In the genomic region with DNA sequence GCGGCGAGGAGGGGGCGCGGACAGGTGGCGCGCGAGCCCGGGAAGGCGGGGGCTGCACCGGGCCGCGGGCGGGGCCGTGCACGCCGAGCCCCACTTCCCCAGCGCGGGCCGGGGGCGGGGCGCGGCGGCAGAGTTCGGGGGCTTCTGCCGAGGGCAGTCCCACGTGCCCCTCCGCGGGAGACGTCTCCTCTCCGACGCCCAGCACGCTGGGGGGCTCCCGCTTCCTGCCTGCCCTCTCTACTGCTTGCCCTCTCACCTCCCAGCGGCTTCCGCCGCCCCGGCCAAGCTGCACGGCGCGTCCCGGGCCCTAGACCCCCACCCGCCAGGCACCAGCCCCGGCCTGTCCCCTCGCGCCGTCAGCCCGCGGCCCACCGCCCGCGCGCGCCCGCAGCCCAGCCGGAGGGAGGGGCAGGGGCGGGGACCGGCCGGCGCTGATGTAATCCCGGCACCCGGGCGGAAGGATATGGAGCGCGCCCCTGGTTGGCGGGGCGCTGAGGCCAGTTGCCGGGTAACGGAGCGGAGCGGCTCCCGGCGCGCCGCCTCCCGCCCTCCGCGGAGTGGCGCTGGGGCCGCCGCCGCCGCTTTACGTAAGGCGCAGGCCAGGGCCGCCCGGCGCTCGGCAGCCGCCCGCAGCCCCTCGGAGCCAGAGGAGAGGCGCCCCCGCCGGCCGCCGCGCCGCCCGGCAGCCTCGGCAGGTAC, we compare ENCODE assay signal across 1 cellular context.
TF ChIP-seq lines count a peak whose summit lies in the region.

A gene with protein sequence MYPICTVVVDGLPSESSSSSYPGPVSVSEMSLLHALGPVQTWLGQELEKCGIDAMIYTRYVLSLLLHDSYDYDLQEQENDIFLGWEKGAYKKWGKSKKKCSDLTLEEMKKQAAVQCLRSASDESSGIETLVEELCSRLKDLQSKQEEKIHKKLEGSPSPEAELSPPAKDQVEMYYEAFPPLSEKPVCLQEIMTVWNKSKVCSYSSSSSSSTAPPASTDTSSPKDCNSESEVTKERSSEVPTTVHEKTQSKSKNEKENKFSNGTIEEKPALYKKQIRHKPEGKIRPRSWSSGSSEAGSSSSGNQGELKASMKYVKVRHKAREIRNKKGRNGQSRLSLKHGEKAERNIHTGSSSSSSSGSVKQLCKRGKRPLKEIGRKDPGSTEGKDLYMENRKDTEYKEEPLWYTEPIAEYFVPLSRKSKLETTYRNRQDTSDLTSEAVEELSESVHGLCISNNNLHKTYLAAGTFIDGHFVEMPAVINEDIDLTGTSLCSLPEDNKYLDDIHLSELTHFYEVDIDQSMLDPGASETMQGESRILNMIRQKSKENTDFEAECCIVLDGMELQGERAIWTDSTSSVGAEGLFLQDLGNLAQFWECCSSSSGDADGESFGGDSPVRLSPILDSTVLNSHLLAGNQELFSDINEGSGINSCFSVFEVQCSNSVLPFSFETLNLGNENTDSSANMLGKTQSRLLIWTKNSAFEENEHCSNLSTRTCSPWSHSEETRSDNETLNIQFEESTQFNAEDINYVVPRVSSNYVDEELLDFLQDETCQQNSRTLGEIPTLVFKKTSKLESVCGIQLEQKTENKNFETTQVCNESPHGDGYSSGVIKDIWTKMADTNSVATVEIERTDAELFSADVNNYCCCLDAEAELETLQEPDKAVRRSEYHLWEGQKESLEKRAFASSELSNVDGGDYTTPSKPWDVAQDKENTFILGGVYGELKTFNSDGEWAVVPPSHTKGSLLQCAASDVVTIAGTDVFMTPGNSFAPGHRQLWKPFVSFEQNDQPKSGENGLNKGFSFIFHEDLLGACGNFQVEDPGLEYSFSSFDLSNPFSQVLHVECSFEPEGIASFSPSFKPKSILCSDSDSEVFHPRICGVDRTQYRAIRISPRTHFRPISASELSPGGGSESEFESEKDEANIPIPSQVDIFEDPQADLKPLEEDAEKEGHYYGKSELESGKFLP (N-terminal part only) (plus strand): TSS at position 581 of the 699 bp plus-strand sequence. CDS start 41,727 bp downstream, outside the sequence.

TF ChIP-seq in HEK293, 187 proteins besides CTCF, POLR2A, EP300 and RAD21 (continued from another document and continues in another):
- TF ChIP-seq ZFP41 (tag by site-specific recombination; IDR thresholded peaks at IDR 0.05; ENCODE audit: borderline replicate concordance) (no peak), ZSCAN16 (tag by site-specific recombination; IDR thresholded peaks at IDR 0.05) (no peak), ZNF792 (tag by site-specific recombination; IDR thresholded peaks at IDR 0.05) (no peak), GLI2 (tag by site-specific recombination; IDR thresholded peaks at IDR 0.05; ENCODE audit: borderline replicate concordance, low read depth) (no peak), ZBTB7A (tag by site-specific recombination; IDR thresholded peaks at IDR 0.05; ENCODE audit: low read depth) (no peak), WT1 (tag by site-specific recombination; IDR thresholded peaks at IDR 0.05) (no peak), ZBTB20 (tag by site-specific recombination; IDR thresholded peaks at IDR 0.05) (peak; percentile 57; the same call in 1 of the 2 replicates), KLF9 (tag by site-specific recombination; IDR thresholded peaks at IDR 0.05; ENCODE audit: low read depth) (peak; percentile 48; the same call in 1 of the 2 replicates), ZNF514 (tag by site-specific recombination; IDR thresholded peaks at IDR 0.05) (no peak), OSR2 (tag by site-specific recombination; IDR thresholded peaks at IDR 0.05) (no peak), ZNF2 (tag by site-specific recombination; IDR thresholded peaks at IDR 0.05) (no peak), ZNF473 (tag by site-specific recombination; IDR thresholded peaks at IDR 0.05) (no peak), ZBTB8A (tag by site-specific recombination; IDR thresholded peaks at IDR 0.05) (peak; percentile 74), KLF1 (tag by site-specific recombination; IDR thresholded peaks at IDR 0.05) (peak; percentile 41; the same call in 1 of the 2 replicates), ZNF121 (tag by site-specific recombination; IDR thresholded peaks at IDR 0.05) (no peak), HOXC10 (CRISPR knock-in tag; IDR thresholded peaks at IDR 0.05) (no peak), ZNF223 (tag by site-specific recombination; IDR thresholded peaks at IDR 0.05) (no peak), ZNF311 (tag by site-specific recombination; IDR thresholded peaks at IDR 0.05; ENCODE audit: borderline replicate concordance) (no peak), ZNF747 (tag by site-specific recombination; IDR thresholded peaks at IDR 0.05) (no peak), ZNF530 (tag by site-specific recombination; IDR thresholded peaks at IDR 0.05; ENCODE audit: low read depth) (no peak), SP3 (tag by site-specific recombination; IDR thresholded peaks at IDR 0.05) (peak; percentile 38; the same call in 1 of the 2 replicates), ZNF426 (tag by site-specific recombination; IDR thresholded peaks at IDR 0.05) (no peak), SCRT1 (tag by site-specific recombination; IDR thresholded peaks at IDR 0.05; ENCODE audit: borderline replicate concordance) (no peak), ZNF211 (tag by site-specific recombination; IDR thresholded peaks at IDR 0.05; ENCODE audit: low read depth) (no peak), ZBTB21 (tag by site-specific recombination; IDR thresholded peaks at IDR 0.05) (no peak)
- TF ChIP-seq, protein P1, sequence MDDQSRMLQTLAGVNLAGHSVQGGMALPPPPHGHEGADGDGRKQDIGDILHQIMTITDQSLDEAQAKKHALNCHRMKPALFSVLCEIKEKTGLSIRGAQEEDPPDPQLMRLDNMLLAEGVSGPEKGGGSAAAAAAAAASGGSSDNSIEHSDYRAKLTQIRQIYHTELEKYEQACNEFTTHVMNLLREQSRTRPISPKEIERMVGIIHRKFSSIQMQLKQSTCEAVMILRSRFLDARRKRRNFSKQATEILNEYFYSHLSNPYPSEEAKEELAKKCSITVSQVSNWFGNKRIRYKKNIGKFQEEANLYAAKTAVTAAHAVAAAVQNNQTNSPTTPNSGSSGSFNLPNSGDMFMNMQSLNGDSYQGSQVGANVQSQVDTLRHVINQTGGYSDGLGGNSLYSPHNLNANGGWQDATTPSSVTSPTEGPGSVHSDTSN (CRISPR knock-in tag; IDR thresholded peaks at IDR 0.05) = no peak
- TF ChIP-seq, protein P2, sequence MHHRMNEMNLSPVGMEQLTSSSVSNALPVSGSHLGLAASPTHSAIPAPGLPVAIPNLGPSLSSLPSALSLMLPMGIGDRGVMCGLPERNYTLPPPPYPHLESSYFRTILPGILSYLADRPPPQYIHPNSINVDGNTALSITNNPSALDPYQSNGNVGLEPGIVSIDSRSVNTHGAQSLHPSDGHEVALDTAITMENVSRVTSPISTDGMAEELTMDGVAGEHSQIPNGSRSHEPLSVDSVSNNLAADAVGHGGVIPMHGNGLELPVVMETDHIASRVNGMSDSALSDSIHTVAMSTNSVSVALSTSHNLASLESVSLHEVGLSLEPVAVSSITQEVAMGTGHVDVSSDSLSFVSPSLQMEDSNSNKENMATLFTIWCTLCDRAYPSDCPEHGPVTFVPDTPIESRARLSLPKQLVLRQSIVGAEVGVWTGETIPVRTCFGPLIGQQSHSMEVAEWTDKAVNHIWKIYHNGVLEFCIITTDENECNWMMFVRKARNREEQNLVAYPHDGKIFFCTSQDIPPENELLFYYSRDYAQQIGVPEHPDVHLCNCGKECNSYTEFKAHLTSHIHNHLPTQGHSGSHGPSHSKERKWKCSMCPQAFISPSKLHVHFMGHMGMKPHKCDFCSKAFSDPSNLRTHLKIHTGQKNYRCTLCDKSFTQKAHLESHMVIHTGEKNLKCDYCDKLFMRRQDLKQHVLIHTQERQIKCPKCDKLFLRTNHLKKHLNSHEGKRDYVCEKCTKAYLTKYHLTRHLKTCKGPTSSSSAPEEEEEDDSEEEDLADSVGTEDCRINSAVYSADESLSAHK (tag by site-specific recombination; IDR thresholded peaks at IDR 0.05) = no peak
- TF ChIP-seq, protein P3, sequence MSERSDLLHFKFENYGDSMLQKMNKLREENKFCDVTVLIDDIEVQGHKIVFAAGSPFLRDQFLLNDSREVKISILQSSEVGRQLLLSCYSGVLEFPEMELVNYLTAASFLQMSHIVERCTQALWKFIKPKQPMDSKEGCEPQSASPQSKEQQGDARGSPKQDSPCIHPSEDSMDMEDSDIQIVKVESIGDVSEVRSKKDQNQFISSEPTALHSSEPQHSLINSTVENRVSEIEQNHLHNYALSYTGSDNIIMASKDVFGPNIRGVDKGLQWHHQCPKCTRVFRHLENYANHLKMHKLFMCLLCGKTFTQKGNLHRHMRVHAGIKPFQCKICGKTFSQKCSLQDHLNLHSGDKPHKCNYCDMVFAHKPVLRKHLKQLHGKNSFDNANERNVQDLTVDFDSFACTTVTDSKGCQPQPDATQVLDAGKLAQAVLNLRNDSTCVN (tag by site-specific recombination; optimal IDR thresholded peaks at IDR 0.05) = peak; percentile 70
- TF ChIP-seq, protein P4, sequence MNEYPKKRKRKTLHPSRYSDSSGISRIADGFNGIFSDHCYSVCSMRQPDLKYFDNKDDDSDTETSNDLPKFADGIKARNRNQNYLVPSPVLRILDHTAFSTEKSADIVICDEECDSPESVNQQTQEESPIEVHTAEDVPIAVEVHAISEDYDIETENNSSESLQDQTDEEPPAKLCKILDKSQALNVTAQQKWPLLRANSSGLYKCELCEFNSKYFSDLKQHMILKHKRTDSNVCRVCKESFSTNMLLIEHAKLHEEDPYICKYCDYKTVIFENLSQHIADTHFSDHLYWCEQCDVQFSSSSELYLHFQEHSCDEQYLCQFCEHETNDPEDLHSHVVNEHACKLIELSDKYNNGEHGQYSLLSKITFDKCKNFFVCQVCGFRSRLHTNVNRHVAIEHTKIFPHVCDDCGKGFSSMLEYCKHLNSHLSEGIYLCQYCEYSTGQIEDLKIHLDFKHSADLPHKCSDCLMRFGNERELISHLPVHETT (tag by site-specific recombination; IDR thresholded peaks at IDR 0.05) = no peak
- TF ChIP-seq, protein P5, sequence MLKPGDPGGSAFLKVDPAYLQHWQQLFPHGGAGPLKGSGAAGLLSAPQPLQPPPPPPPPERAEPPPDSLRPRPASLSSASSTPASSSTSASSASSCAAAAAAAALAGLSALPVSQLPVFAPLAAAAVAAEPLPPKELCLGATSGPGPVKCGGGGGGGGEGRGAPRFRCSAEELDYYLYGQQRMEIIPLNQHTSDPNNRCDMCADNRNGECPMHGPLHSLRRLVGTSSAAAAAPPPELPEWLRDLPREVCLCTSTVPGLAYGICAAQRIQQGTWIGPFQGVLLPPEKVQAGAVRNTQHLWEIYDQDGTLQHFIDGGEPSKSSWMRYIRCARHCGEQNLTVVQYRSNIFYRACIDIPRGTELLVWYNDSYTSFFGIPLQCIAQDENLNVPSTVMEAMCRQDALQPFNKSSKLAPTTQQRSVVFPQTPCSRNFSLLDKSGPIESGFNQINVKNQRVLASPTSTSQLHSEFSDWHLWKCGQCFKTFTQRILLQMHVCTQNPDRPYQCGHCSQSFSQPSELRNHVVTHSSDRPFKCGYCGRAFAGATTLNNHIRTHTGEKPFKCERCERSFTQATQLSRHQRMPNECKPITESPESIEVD (tag by site-specific recombination; IDR thresholded peaks at IDR 0.05) = no peak
- TF ChIP-seq, protein P6, sequence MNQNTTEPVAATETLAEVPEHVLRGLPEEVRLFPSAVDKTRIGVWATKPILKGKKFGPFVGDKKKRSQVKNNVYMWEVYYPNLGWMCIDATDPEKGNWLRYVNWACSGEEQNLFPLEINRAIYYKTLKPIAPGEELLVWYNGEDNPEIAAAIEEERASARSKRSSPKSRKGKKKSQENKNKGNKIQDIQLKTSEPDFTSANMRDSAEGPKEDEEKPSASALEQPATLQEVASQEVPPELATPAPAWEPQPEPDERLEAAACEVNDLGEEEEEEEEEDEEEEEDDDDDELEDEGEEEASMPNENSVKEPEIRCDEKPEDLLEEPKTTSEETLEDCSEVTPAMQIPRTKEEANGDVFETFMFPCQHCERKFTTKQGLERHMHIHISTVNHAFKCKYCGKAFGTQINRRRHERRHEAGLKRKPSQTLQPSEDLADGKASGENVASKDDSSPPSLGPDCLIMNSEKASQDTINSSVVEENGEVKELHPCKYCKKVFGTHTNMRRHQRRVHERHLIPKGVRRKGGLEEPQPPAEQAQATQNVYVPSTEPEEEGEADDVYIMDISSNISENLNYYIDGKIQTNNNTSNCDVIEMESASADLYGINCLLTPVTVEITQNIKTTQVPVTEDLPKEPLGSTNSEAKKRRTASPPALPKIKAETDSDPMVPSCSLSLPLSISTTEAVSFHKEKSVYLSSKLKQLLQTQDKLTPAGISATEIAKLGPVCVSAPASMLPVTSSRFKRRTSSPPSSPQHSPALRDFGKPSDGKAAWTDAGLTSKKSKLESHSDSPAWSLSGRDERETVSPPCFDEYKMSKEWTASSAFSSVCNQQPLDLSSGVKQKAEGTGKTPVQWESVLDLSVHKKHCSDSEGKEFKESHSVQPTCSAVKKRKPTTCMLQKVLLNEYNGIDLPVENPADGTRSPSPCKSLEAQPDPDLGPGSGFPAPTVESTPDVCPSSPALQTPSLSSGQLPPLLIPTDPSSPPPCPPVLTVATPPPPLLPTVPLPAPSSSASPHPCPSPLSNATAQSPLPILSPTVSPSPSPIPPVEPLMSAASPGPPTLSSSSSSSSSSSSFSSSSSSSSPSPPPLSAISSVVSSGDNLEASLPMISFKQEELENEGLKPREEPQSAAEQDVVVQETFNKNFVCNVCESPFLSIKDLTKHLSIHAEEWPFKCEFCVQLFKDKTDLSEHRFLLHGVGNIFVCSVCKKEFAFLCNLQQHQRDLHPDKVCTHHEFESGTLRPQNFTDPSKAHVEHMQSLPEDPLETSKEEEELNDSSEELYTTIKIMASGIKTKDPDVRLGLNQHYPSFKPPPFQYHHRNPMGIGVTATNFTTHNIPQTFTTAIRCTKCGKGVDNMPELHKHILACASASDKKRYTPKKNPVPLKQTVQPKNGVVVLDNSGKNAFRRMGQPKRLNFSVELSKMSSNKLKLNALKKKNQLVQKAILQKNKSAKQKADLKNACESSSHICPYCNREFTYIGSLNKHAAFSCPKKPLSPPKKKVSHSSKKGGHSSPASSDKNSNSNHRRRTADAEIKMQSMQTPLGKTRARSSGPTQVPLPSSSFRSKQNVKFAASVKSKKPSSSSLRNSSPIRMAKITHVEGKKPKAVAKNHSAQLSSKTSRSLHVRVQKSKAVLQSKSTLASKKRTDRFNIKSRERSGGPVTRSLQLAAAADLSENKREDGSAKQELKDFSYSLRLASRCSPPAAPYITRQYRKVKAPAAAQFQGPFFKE (tag by site-specific recombination; IDR thresholded peaks at IDR 0.05; ENCODE audit: borderline replicate concordance) = no peak
- TF ChIP-seq, protein P7, sequence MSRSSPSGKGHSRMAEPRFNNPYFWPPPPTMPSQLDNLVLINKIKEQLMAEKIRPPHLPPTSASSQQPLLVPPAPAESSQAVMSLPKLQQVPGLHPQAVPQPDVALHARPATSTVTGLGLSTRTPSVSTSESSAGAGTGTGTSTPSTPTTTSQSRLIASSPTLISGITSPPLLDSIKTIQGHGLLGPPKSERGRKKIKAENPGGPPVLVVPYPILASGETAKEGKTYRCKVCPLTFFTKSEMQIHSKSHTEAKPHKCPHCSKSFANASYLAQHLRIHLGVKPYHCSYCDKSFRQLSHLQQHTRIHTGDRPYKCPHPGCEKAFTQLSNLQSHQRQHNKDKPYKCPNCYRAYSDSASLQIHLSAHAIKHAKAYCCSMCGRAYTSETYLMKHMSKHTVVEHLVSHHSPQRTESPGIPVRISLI (tag by site-specific recombination; IDR thresholded peaks at IDR 0.05) = no peak
- TF ChIP-seq, protein P8, sequence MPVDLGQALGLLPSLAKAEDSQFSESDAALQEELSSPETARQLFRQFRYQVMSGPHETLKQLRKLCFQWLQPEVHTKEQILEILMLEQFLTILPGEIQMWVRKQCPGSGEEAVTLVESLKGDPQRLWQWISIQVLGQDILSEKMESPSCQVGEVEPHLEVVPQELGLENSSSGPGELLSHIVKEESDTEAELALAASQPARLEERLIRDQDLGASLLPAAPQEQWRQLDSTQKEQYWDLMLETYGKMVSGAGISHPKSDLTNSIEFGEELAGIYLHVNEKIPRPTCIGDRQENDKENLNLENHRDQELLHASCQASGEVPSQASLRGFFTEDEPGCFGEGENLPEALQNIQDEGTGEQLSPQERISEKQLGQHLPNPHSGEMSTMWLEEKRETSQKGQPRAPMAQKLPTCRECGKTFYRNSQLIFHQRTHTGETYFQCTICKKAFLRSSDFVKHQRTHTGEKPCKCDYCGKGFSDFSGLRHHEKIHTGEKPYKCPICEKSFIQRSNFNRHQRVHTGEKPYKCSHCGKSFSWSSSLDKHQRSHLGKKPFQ (tag by site-specific recombination; IDR thresholded peaks at IDR 0.05) = no peak
